ENCODE assay signal across 9 cellular contexts in the genomic region with DNA sequence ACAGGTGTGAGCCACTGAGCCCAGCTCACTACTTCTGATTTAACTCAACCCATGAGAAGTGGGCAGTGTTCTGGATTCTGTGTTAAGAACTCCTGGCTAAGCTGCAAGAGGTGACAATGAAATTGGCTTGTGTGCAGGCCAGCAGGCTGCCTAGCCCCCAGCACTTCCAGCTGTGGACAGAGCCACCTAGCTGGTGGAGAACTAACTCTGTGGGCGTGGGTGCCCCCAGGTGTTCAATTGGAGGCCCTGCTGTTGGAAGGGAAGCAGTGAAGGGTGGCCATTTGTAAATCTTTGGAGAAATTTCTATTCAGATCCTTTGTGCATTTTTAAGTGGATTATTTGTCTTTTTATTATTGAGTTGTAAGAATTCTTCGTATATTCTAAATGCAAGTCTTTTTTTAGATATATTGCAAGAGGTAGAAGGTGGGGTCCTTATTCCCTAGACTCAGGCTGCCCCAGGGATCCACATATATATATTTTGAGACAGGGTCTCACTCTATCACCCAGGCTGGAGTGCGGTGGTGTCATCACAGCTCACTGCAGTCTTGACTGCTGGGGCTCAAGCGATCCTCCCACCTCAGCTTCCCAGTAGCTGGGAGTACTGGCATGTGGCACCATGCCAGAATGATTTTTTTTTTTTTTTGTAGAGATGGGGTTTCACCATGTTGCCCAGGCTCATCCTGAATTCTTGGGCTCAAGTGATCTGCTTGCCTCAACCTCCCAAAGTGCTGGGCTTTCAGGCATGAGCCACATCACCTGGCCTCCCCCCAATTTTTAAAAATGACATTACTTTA. TPM values are rescaled to one million over a fixed set of nuclear protein-coding genes. Genes with fewer than 3 reads are reported as not detected.
A peak's percentile ranks its signal among the peaks of the same experiment; 100 is the strongest.
DNase-seq lines count a peak whose midpoint lies in the region; ATAC-seq and TF ChIP-seq lines count a peak whose summit lies in the region.
"Had no signal": no experiment of that assay in that cellular context is flagged by ENCODE, and none has a peak within 500 bp of the region (broad histone marks: within the 10 kb centered on the region; RNA-seq: fewer than 3 reads in every experiment).

No MANE protein-coding gene starts in this region.

- H3K9me3 Mint-ChIP-seq in activated CD8-positive, alpha-beta memory T cell treated with anti-CD3 and anti-CD28 coated beads, Interleukin-2, amount 10 ng/mL, durations not matched to agents 7 days and 5 days (ENCODE audit: low read depth), result no peaks in the 10 kb centered on the region
- H3K9me3 Mint-ChIP-seq: stimulated activated naive CD8-positive, alpha-beta T cell treated with anti-CD3 and anti-CD28 coated beads, Interleukin-15, Interleukin-2, amounts not matched to agents 100 ng/mL and 50 ng/mL, for 24 hours had no signal

- no peak overlapping the region for H3K27ac Mint-ChIP-seq in activated CD8-positive, alpha-beta memory T cell treated with anti-CD3 and anti-CD28 coated beads, Interleukin-2, amount 10 ng/mL, durations not matched to agents 7 days and 5 days
- H3K27ac Mint-ChIP-seq: stimulated activated naive CD8-positive, alpha-beta T cell treated with anti-CD3 and anti-CD28 coated beads, Interleukin-15, Interleukin-2, amounts not matched to agents 100 ng/mL and 50 ng/mL, for 24 hours had no signal

- CTCF ChIA-PET in AG04450 (lab: Charles Lee), result no interaction called here
- CTCF ChIA-PET in activated CD8-positive, alpha-beta memory T cell treated with anti-CD3 and anti-CD28 coated beads, Interleukin-2, amount 10 ng/mL, durations not matched to agents 7 days and 5 days (lab: Charles Lee), result interaction anchor here (0.6 to 2.0 kb wide), 10 partner anchors 10 to 353 kb away, joined by 3 to 18 read pairs (median 4); a partner anchor contains a TSS

- H3K36me3 ChIP-seq in kidney epithelial cell (ENCODE audit: control insufficient read depth, insufficient read depth, low read length), result no peaks in the 10 kb centered on the region

- no peaks in the 10 kb centered on the region for H3K9me3 ChIP-seq in AG04450 (ENCODE audit: control insufficient read depth, insufficient read depth, low read length)

- POLR2A ChIA-PET in AG04450 (lab: Yijun Ruan, JAX), result no interaction called here

- H3K4me3 Mint-ChIP-seq in activated CD8-positive, alpha-beta memory T cell treated with anti-CD3 and anti-CD28 coated beads, Interleukin-2, amount 10 ng/mL, durations not matched to agents 7 days and 5 days, result no peak overlapping the region
- H3K4me3 Mint-ChIP-seq: stimulated activated naive CD8-positive, alpha-beta T cell treated with anti-CD3 and anti-CD28 coated beads, Interleukin-15, Interleukin-2, amounts not matched to agents 100 ng/mL and 50 ng/mL, for 24 hours had no signal

- H3K27ac ChIP-seq in AG04450 (ENCODE audit: low read depth, low read length), result no peak overlapping the region

- no peak for DNase-seq in AG04450 (ENCODE audit: low read depth, low spot score)
- DNase-seq in GM13976 (ENCODE audit: low spot score), result no peak
- DNase-seq in NCI-H2171 treated with DMSO at 0.1 percent for 48 hours (lab: John Stamatoyannopoulos, UW), result peak; percentile 36
- DNase-seq in activated CD8-positive, alpha-beta memory T cell treated with anti-CD3 and anti-CD28 coated beads, Interleukin-2, amount 10 ng/mL, durations not matched to agents 7 days and 5 days, result peak; percentile 71
- no peak for DNase-seq in kidney epithelial cell (ENCODE audit: low read depth)
- no peak for DNase-seq in AG08396 (ENCODE audit: low spot score)

- H3K27me3 ChIP-seq in AG04450 (ENCODE audit: control insufficient read depth, insufficient read depth, low read length) (peaks cover 7% of the 10 kb centered on the region), kidney epithelial cell (ENCODE audit: control insufficient read depth, insufficient read depth, low read length) (no peaks in the 10 kb centered on the region)

- ATAC-seq in activated CD8-positive, alpha-beta memory T cell treated with anti-CD3 and anti-CD28 coated beads, Interleukin-2, amount 10 ng/mL, durations not matched to agents 7 days and 5 days, result peak; percentile 78
- ATAC-seq in GM18907 (IDR thresholded peaks at IDR 0.05; ENCODE audit: unreplicated experiment) (no peak), HG03354 (IDR thresholded peaks at IDR 0.05; ENCODE audit: poor library complexity, severe bottlenecking, unreplicated experiment) (no peak)

- no peaks in the 10 kb centered on the region for H3K36me3 Mint-ChIP-seq in activated CD8-positive, alpha-beta memory T cell treated with anti-CD3 and anti-CD28 coated beads, Interleukin-2, amount 10 ng/mL, durations not matched to agents 7 days and 5 days

- peaks cover 19% of the 10 kb centered on the region for H3K4me1 Mint-ChIP-seq in activated CD8-positive, alpha-beta memory T cell treated with anti-CD3 and anti-CD28 coated beads, Interleukin-2, amount 10 ng/mL, durations not matched to agents 7 days and 5 days

- in situ Hi-C loops in GM13976 (cut with MboI; ENCODE audit: low sequenced_read_pairs, unreplicated experiment), result no loop called here

- TF ChIP-seq CTCF in AG04450 (IDR thresholded peaks at IDR 0.05; ENCODE audit: low read depth, low read length) (peak; percentile 23; the same call in 1 of the 2 replicates), GM13976 (IDR thresholded peaks at IDR 0.05; ENCODE audit: borderline replicate concordance, control extremely low read depth, extremely low read depth, insufficient read depth, missing control alignments) (peak; percentile 38), kidney epithelial cell (IDR thresholded peaks at IDR 0.05; ENCODE audit: insufficient read depth, low read length, poor library complexity, severe bottlenecking) (peak; percentile 81)

- H3K4me3 ChIP-seq in AG04450 (ENCODE audit: low read depth, low read length), result no peak overlapping the region
- no peak overlapping the region for H3K4me3 ChIP-seq in kidney epithelial cell (ENCODE audit: low read depth, low read length)

- peaks cover 24% of the 10 kb centered on the region for H3K27me3 Mint-ChIP-seq in activated CD8-positive, alpha-beta memory T cell treated with anti-CD3 and anti-CD28 coated beads, Interleukin-2, amount 10 ng/mL, durations not matched to agents 7 days and 5 days

RNA-seq across cellular contexts. Expression of a gene that starts 7.2 kb away (rescaled TPM):
- 2.1 TPM in 2 replicates for polyA plus RNA-seq in AG04450 (2011; rRNA removed)
- polyA minus RNA-seq in AG04450 (2011; rRNA and poly(A)+ RNA removed), result 2.9 and 3.5 TPM in 2 replicates
- under 1 TPM; 0.61 to 0.94 TPM for total RNA-seq in activated CD8-positive, alpha-beta memory T cell treated with anti-CD3 and anti-CD28 coated beads, Interleukin-2, amount 10 ng/mL, durations not matched to agents 7 days and 5 days
- total RNA-seq in kidney epithelial cell, result 13.9 and 15.4 TPM in 2 replicates

RNA-seq across cellular contexts. Expression of a gene that starts 31.6 kb away (rescaled TPM):
- 0.25 and 0.31 TPM in 2 replicates for polyA plus RNA-seq in AG04450 (2011; rRNA removed)
- polyA minus RNA-seq in AG04450 (2011; rRNA and poly(A)+ RNA removed), result 0.09 and 0.14 TPM in 2 replicates
- total RNA-seq in activated CD8-positive, alpha-beta memory T cell treated with anti-CD3 and anti-CD28 coated beads, Interleukin-2, amount 10 ng/mL, durations not matched to agents 7 days and 5 days, result 1 to 10 TPM; 6.8 to 7.5 TPM
- 9.6 and 12.8 TPM in 2 replicates for total RNA-seq in kidney epithelial cell

RNA-seq across cellular contexts. Expression of a gene that starts 35.2 kb away (rescaled TPM):
- polyA plus RNA-seq in AG04450 (2011; rRNA removed), result 5.5 and 7.1 TPM in 2 replicates
- polyA minus RNA-seq in AG04450 (2011; rRNA and poly(A)+ RNA removed), result 5.4 and 5.5 TPM in 2 replicates
- total RNA-seq in activated CD8-positive, alpha-beta memory T cell treated with anti-CD3 and anti-CD28 coated beads, Interleukin-2, amount 10 ng/mL, durations not matched to agents 7 days and 5 days, result 10 to 100 TPM; 36.3 to 36.7 TPM
- 20.1 and 25.9 TPM in 2 replicates for total RNA-seq in kidney epithelial cell

RNA-seq across cellular contexts. Expression of a gene that starts 50.3 kb away (rescaled TPM):
- 134 and 147 TPM in 2 replicates for polyA plus RNA-seq in AG04450 (2011; rRNA removed)
- 26.8 and 44.7 TPM in 2 replicates for polyA minus RNA-seq in AG04450 (2011; rRNA and poly(A)+ RNA removed)
- total RNA-seq in activated CD8-positive, alpha-beta memory T cell treated with anti-CD3 and anti-CD28 coated beads, Interleukin-2, amount 10 ng/mL, durations not matched to agents 7 days and 5 days, result 100 to 1,000 TPM; 322 to 326 TPM
- total RNA-seq in kidney epithelial cell, result 132 and 136 TPM in 2 replicates

Comparison
In these comparisons a context has a peak if more than half of its experiments do, and no peak if none do; other contexts are left out.
1. DNase-seq: peak in NCI-H2171 treated with DMSO at 0.1 percent for 48 hours (single experiment) and activated CD8-positive, alpha-beta memory T cell treated with anti-CD3 and anti-CD28 coated beads, Interleukin-2, amount 10 ng/mL, durations not matched to agents 7 days and 5 days (single experiment); none in AG04450 (single experiment), GM13976 (single experiment), kidney epithelial cell (single experiment) and AG08396 (single experiment).
2. CTCF ChIP-seq: peak in every context shown above with its lines; median percentile 81 in kidney epithelial cell; 38 in GM13976; 23 in AG04450.